Comparison of ENCODE assay signal across 18 cellular contexts in genomic region chr2:181376999-181377398, GRCh38.
DNase-seq lines count a peak whose midpoint lies in the region; ATAC-seq and TF ChIP-seq lines count a peak whose summit lies in the region.
"Had no signal": no experiment of that assay in that cellular context is flagged by ENCODE, and none has a peak within 500 bp of the region (broad histone marks: within the 10 kb centered on the region; RNA-seq: fewer than 3 reads in every experiment).

No MANE protein-coding gene starts in this region.

- H3K4me1 Mint-ChIP-seq in glutamatergic neuron (ENCODE audit: low read depth, unreplicated experiment) = peaks cover 22% of the 10 kb centered on the region
- H3K4me1 Mint-ChIP-seq: H9 had no signal

- H3K36me3 Mint-ChIP-seq in glutamatergic neuron (ENCODE audit: unreplicated experiment) = no peaks in the 10 kb centered on the region

- H3K4me3 ChIP-seq in AG10803 (ENCODE audit: low read length) = no peak overlapping the region
- no peak overlapping the region for H3K4me3 ChIP-seq in HL-60 (replicated peaks; ENCODE audit: insufficient read depth, low read length)
- H3K4me3 ChIP-seq in right atrium auricular region = no peak overlapping the region

- no peaks in the 10 kb centered on the region for H3K9me3 ChIP-seq in right atrium auricular region

- H3K27ac ChIP-seq in HL-60 (replicated peaks) (peak overlapping the region; percentile 26; the same call in 1 of the 2 replicates), right atrium auricular region (no peak overlapping the region)

- peak overlapping the region; percentile 6 for H3K27ac Mint-ChIP-seq in glutamatergic neuron (ENCODE audit: unreplicated experiment)
- H3K27ac Mint-ChIP-seq: B cell; CD4-positive, alpha-beta T cell had no signal

- H3K27me3 Mint-ChIP-seq in glutamatergic neuron (ENCODE audit: unreplicated experiment) = no peaks in the 10 kb centered on the region
- H3K27me3 Mint-ChIP-seq: B cell; CD4-positive, alpha-beta T cell had no signal

- no peaks in the 10 kb centered on the region for H3K36me3 ChIP-seq in right atrium auricular region

- no peak overlapping the region for H3K4me3 Mint-ChIP-seq in glutamatergic neuron (ENCODE audit: unreplicated experiment)
- H3K4me3 Mint-ChIP-seq: CD4-positive, alpha-beta T cell; H9 had no signal

- no peaks in the 10 kb centered on the region for H3K27me3 ChIP-seq in HL-60 (ENCODE audit: insufficient read depth, poor library complexity, severe bottlenecking)
- no peaks in the 10 kb centered on the region for H3K27me3 ChIP-seq in right atrium auricular region

- TF ChIP-seq CTCF in AG10803 (conservative IDR thresholded peaks at IDR 0.05; ENCODE audit: low read length) = no peak
- TF ChIP-seq CTCF in HL-60 (IDR thresholded peaks at IDR 0.05; ENCODE audit: insufficient read depth, low read length) = no peak
- no peak for TF ChIP-seq CTCF in glutamatergic neuron (IDR thresholded peaks at IDR 0.05; ENCODE audit: partially characterized antibody, unreplicated experiment)
- no peak for TF ChIP-seq CTCF in right atrium auricular region (IDR thresholded peaks at IDR 0.05)

- DNase-seq in AG10803 (ENCODE audit: low read depth) (peak; percentile 36), HL-60 (ENCODE audit: low read depth in 1 of 2, low spot score in 1 of 2) (no peak), SK-N-DZ (ENCODE audit: low spot score) (peak; percentile 70), glutamatergic neuron (no peak), NCI-H2081 (lab: John Stamatoyannopoulos, UW) (no peak), right atrium auricular region (ENCODE audit: low spot score) (no peak)
- DNase-seq: ACHN; C1 segment of cervical spinal cord; Calu3; CD4-positive, alpha-beta T cell; DMS 273 treated with DMSO at 0.1 percent for 48 hours; DMS79; GDM1; GOT3; H9; IMR-90 had no signal

- H3K9me3 Mint-ChIP-seq in glutamatergic neuron (ENCODE audit: unreplicated experiment) = no peaks in the 10 kb centered on the region
- H3K9me3 Mint-ChIP-seq: CD4-positive, alpha-beta T cell; H9 had no signal

- ATAC-seq in esophagus mucosa = no peak

- H3K4me1 ChIP-seq in right atrium auricular region = peaks cover 0 to 5% of the 10 kb centered on the region in 2 donors

Comparison
In these comparisons a context has a peak if more than half of its experiments do, and no peak if none do; other contexts are left out.
1. DNase-seq: peak in AG10803 (single experiment) and SK-N-DZ (single experiment); none in HL-60 (0 of 2), glutamatergic neuron (single experiment), NCI-H2081 (0 of 2) and right atrium auricular region (single experiment).